Comparison of ENCODE assay signal across 26 cellular contexts in genomic region chr4:2387205-2387604, GRCh38. TPM values are rescaled to one million over a fixed set of nuclear protein-coding genes. Genes with fewer than 3 reads are reported as not detected.
A peak's percentile ranks its signal among the peaks of the same experiment; 100 is the strongest.
DNase-seq lines count a peak whose midpoint lies in the region; ATAC-seq, FAIRE-seq and TF ChIP-seq lines count a peak whose summit lies in the region.
"Had no signal": no experiment of that assay in that cellular context is flagged by ENCODE, and none has a peak within 500 bp of the region (broad histone marks: within the 10 kb centered on the region; RNA-seq: fewer than 3 reads in every experiment).

No MANE protein-coding gene starts in this region.

- H4K5ac ChIP-seq in H9 (ENCODE audit: insufficient read length, low read depth, low read length) = no peak overlapping the region
- no peak overlapping the region for H4K5ac ChIP-seq in IMR-90 (ENCODE audit: low read depth, low read length)
- H4K5ac ChIP-seq in H1 (ENCODE audit: insufficient read length, low read depth, low read length) = no peak overlapping the region

- no peaks in the 10 kb centered on the region for H3K36me3 ChIP-seq in IMR-90 (ENCODE audit: control insufficient read depth, insufficient read depth, low read length)
- no peaks in the 10 kb centered on the region for H3K36me3 ChIP-seq in H1 (ENCODE audit: control insufficient read depth in 2 of 4, insufficient read depth in 4 of 4, low read length in 3 of 4)
- no peaks in the 10 kb centered on the region for H3K36me3 ChIP-seq in testis (ENCODE audit: low read depth, missing control alignments)
- no peaks in the 10 kb centered on the region for H3K36me3 ChIP-seq in neural progenitor cell
- H3K36me3 ChIP-seq: BE2C; BLaER1 treated with 17β-estradiol and CSF1 and Interleukin-3, amounts not matched to agents 10 nM and 100 nM; HAP-1 had no signal

- H2BK5ac ChIP-seq in H9 (ENCODE audit: insufficient read length, low read length) (no peak overlapping the region), IMR-90 (ENCODE audit: low read depth, low read length, poor library complexity, severe bottlenecking) (no peak overlapping the region), H1 (ENCODE audit: low read depth, low read length) (no peak overlapping the region)

- H3K4me3 Mint-ChIP-seq in H9 (no peak overlapping the region), neural progenitor cell (no peak overlapping the region)
- H3K4me3 Mint-ChIP-seq: CD14-positive monocyte; CD4-positive, alpha-beta T cell had no signal

- CTCF ChIA-PET in IMR-90 (lab: Yijun Ruan, JAX) (interaction anchor here (1.6 kb wide), 1 partner anchor 26 kb away, joined by 3 read pairs; no protein-coding TSS in a partner anchor), H1 (lab: Charles Lee; ENCODE audit: partially characterized antibody) (interaction anchor here (0.5 to 3.9 kb wide), 6 partner anchors 12 to 55 kb away, joined by 3 to 13 read pairs (median 4); no protein-coding TSS in a partner anchor)

- no CpG with 5 or more reads among the region's 17 CpGs for WGBS in H9 (ENCODE audit: extremely low coverage, insufficient read length, low lambda C conversion rate)
- WGBS in IMR-90 (ENCODE audit: extremely low coverage in 2 of 2, insufficient read length in 1 of 2), 2 experiments = 87% methylated on average over 3 of the region's 17 CpGs; no CpG with 5 or more reads in 1 of the 2 experiments
- 96% methylated on average over 15 of the region's 17 CpGs; no CpG with 5 or more reads in 1 of the 2 experiments for WGBS in H1 (ENCODE audit: extremely low coverage in 1 of 2, insufficient coverage in 1 of 2, insufficient read length in 1 of 2, insufficient replicate concordance in 2 of 2, low coverage in 1 of 2, low lambda C conversion rate in 2 of 2, missing lambda C conversion rate in 1 of 2), 2 experiments
- WGBS in testis, 2 donors = 67 to 84% methylated on average over 1 to 17 of the region's 17 CpGs

- H4K8ac ChIP-seq in H9 (replicated peaks; ENCODE audit: insufficient read length, low read depth, low read length) = no peak overlapping the region
- H4K8ac ChIP-seq in IMR-90 (ENCODE audit: low read depth in 2 of 2, low read length in 2 of 2) = no peak overlapping the region
- H4K8ac ChIP-seq in H1 (ENCODE audit: extremely low read depth, insufficient read depth, low read length) = no peak overlapping the region; the same call in 1 of the 2 replicates

- H2BK15ac ChIP-seq in H9 (ENCODE audit: low read depth, low read length) (0 out of 2 replicates have a peak overlapping the region, but pooled peaks have one; percentile 9), IMR-90 (ENCODE audit: low read depth, low read length) (no peak overlapping the region), H1 (ENCODE audit: low read length) (no peak overlapping the region)

- no peak overlapping the region for H4K91ac ChIP-seq in H9 (ENCODE audit: insufficient read length, low read depth, low read length)
- no peak overlapping the region for H4K91ac ChIP-seq in IMR-90 (ENCODE audit: insufficient read depth, low read depth, low read length)
- H4K91ac ChIP-seq in H1 (replicated peaks; ENCODE audit: insufficient read length, low read length) = no peak overlapping the region

- no peaks in the 10 kb centered on the region for H3K23me2 ChIP-seq in H9 (ENCODE audit: insufficient read length, low read depth, low read length, poor library complexity, severe bottlenecking)
- peaks cover 2% of the 10 kb centered on the region; the same call in 1 of the 2 replicates for H3K23me2 ChIP-seq in H1 (ENCODE audit: low read depth, low read length)

- ATAC-seq in IMR-90 (ENCODE audit: low read depth) (no peak), HG03469 (IDR thresholded peaks at IDR 0.05; ENCODE audit: unreplicated experiment) (no peak)
- ATAC-seq: A549, GM12878 had no signal

- H3K27ac ChIP-seq in H9 (ENCODE audit: insufficient read length, low read depth, low read length) (no peak overlapping the region), IMR-90 (ENCODE audit: insufficient read depth, low read length) (no peak overlapping the region), H1 (ENCODE audit: low read depth, low read length) (no peak overlapping the region), testis (no peak overlapping the region), neural progenitor cell (no peak overlapping the region)
- H3K27ac ChIP-seq: A549; BLaER1 treated with 17β-estradiol and CSF1 and Interleukin-3, amounts not matched to agents 10 nM and 100 nM; GM23248 had no signal

- no peaks in the 10 kb centered on the region for H3K9me1 ChIP-seq in IMR-90 (ENCODE audit: insufficient read depth, low read length)

- no TSS peak for BruUV-seq in IMR-90 (replicated peaks; lab: Mats Ljungman, UMichigan)

- H3K4ac ChIP-seq in H9 (ENCODE audit: low read depth, low read length) = no peak overlapping the region
- H3K4ac ChIP-seq in IMR-90 (ENCODE audit: low read depth, low read length) = no peak overlapping the region
- H3K4ac ChIP-seq in H1 (replicated peaks; ENCODE audit: insufficient read length, low read depth, low read length) = no peak overlapping the region

- peaks cover 16% of the 10 kb centered on the region for H3K27me3 Mint-ChIP-seq in H9 (ENCODE audit: low read depth)
- peaks cover 12% of the 10 kb centered on the region for H3K27me3 Mint-ChIP-seq in neural progenitor cell (ENCODE audit: insufficient read depth, low read depth)

- H2AK5ac ChIP-seq in H9 (ENCODE audit: insufficient read length, low read length) (no peak overlapping the region), IMR-90 (ENCODE audit: low read depth, low read length) (no peak overlapping the region), H1 (ENCODE audit: low read depth, low read length) (no peak overlapping the region)

- H3K14ac ChIP-seq in H9 (ENCODE audit: insufficient read depth, low read length) (no peak overlapping the region; the same call in 1 of the 2 replicates), IMR-90 (replicated peaks; ENCODE audit: low read depth, low read length) (no peak overlapping the region), H1 (ENCODE audit: insufficient read length) (no peak overlapping the region)

- no peaks in the 10 kb centered on the region for H3K79me1 ChIP-seq in H9 (ENCODE audit: insufficient read depth, low read depth, low read length, poor library complexity, severe bottlenecking)
- no peaks in the 10 kb centered on the region for H3K79me1 ChIP-seq in IMR-90 (ENCODE audit: low read depth in 1 of 2, low read length in 2 of 2)
- no peaks in the 10 kb centered on the region; the same call in 1 of the 2 replicates for H3K79me1 ChIP-seq in H1 (ENCODE audit: low read depth, low read length)

- TF ChIP-seq POLR2A in IMR-90 (IDR thresholded peaks at IDR 0.05; ENCODE audit: low read depth, low read length) (no peak), H1 (IDR thresholded peaks at IDR 0.05; ENCODE audit: control extremely low read depth in 1 of 2, low read depth in 2 of 2, low read length in 2 of 2) (no peak), testis (IDR thresholded peaks at IDR 0.05) (no peak)

- H3K4me3 ChIP-seq in IMR-90 (ENCODE audit: insufficient read depth, low read depth, low read length) (no peak overlapping the region), H1 (ENCODE audit: extremely low read depth in 1 of 4, insufficient read depth in 2 of 4, low read depth in 3 of 4, low read length in 4 of 4) (no peak overlapping the region), testis (peak overlapping the region in 1 of 2 donors; percentile 50), neural progenitor cell (no peak overlapping the region)
- H3K4me3 ChIP-seq: A549; BLaER1 treated with 17β-estradiol and CSF1 and Interleukin-3, amounts not matched to agents 10 nM and 100 nM; GM12878; GM23248; HAP-1 had no signal

- H3K23ac ChIP-seq in H9 (ENCODE audit: insufficient read length, low read depth, low read length) = no peak overlapping the region
- H3K23ac ChIP-seq in IMR-90 (ENCODE audit: low read depth, low read length) = no peak overlapping the region
- no peak overlapping the region for H3K23ac ChIP-seq in H1 (ENCODE audit: insufficient read length)

- DNase-seq in H9 (no peak), IMR-90 (no peak), H1 (ENCODE audit: low read depth in 1 of 2, low spot score in 2 of 2) (no peak), testis (peak; percentile 68), iPS-NIHi7 (ENCODE audit: extremely low spot score) (no peak), neural progenitor cell (ENCODE audit: low spot score) (no peak)
- DNase-seq: 8988T; ACHN; AML-193; BE2C; CD4-positive, alpha-beta T cell; CD8-positive, alpha-beta memory T cell; DMS 273 treated with DMSO at 0.1 percent for 48 hours; DMS79; EL; GDM1; GM23248 had no signal

- TF ChIP-seq CTCF in H9 (conservative IDR thresholded peaks at IDR 0.05) (no peak), IMR-90 (conservative IDR thresholded peaks at IDR 0.05; ENCODE audit: low read depth, low read length) (no peak), H1 (IDR thresholded peaks at IDR 0.05; ENCODE audit: control extremely low read depth in 1 of 3, insufficient read depth in 1 of 3, low read depth in 1 of 3, low read length in 3 of 3) (no peak), testis (IDR thresholded peaks at IDR 0.05) (no peak), neural progenitor cell (IDR thresholded peaks at IDR 0.05) (no peak)

- FAIRE-seq in H1 (lab: Jason Lieb, UNC) = no peak
- FAIRE-seq: A549, D721Med, GM12878, GM19239 had no signal

- TF ChIP-seq RAD21 in IMR-90 (IDR thresholded peaks at IDR 0.05; ENCODE audit: low read length) = no peak
- no peak for TF ChIP-seq RAD21 in H1 (IDR thresholded peaks at IDR 0.05 in 1 of 2, conservative IDR thresholded peaks at IDR 0.05 in 1 of 2; ENCODE audit: low read depth in 2 of 2, low read length in 2 of 2)

- peaks cover 12% of the 10 kb centered on the region for H3F3A ChIP-seq in neural progenitor cell (ENCODE audit: low read depth)

- H4K20me1 ChIP-seq in H9 (ENCODE audit: control insufficient read depth, insufficient read depth, insufficient read length) (peaks cover 2% of the 10 kb centered on the region), IMR-90 (ENCODE audit: insufficient read depth, low read length) (no peaks in the 10 kb centered on the region), H1 (replicated peaks in 1 of 2; ENCODE audit: control insufficient read depth in 1 of 2, insufficient read depth in 2 of 2, low read length in 2 of 2) (no peaks in the 10 kb centered on the region), neural progenitor cell (ENCODE audit: low read depth) (no peaks in the 10 kb centered on the region)

- H3K79me2 ChIP-seq in H9 (ENCODE audit: insufficient read depth, low read length) (no peaks in the 10 kb centered on the region), H1 (ENCODE audit: control insufficient read depth in 1 of 2, insufficient read depth in 2 of 2, low read length in 2 of 2) (no peaks in the 10 kb centered on the region), neural progenitor cell (ENCODE audit: low read depth) (no peaks in the 10 kb centered on the region)

- no peak overlapping the region for H2AK9ac ChIP-seq in IMR-90 (replicated peaks; ENCODE audit: low read depth, low read length, poor library complexity)

- H3K36me3 Mint-ChIP-seq in H9 (ENCODE audit: insufficient read depth in 1 of 3, low read depth in 3 of 3) (no peaks in the 10 kb centered on the region; a peak in 1 of 7 replicates), neural progenitor cell (no peaks in the 10 kb centered on the region)

- in situ Hi-C loops in IMR-90 (cut with MboI; ENCODE audit: low sequenced_read_pairs) = no loop called here

- H3K4me2 ChIP-seq in H9 (ENCODE audit: insufficient read depth, insufficient read length, low read length) (no peak overlapping the region), IMR-90 (ENCODE audit: low read depth, low read length) (no peak overlapping the region), H1 (ENCODE audit: insufficient read depth in 1 of 2, low read depth in 2 of 2, low read length in 2 of 2) (no peak overlapping the region), neural progenitor cell (no peak overlapping the region)
- H3K4me2 ChIP-seq: A549; BLaER1 treated with 17β-estradiol and CSF1 and Interleukin-3, amounts not matched to agents 10 nM and 100 nM had no signal

- H2AFZ ChIP-seq in H9 (ENCODE audit: low read length) (no peak overlapping the region), IMR-90 (replicated peaks; ENCODE audit: low read length, poor library complexity) (no peak overlapping the region), H1 (ENCODE audit: low read length) (no peak overlapping the region), neural progenitor cell (replicated peaks) (no peak overlapping the region)
- H2AFZ ChIP-seq: GM23248 had no signal

- no peak overlapping the region for H3K18ac ChIP-seq in H9 (ENCODE audit: insufficient read length, low read depth, low read length)
- no peak overlapping the region for H3K18ac ChIP-seq in IMR-90 (ENCODE audit: low read depth, low read length)
- no peak overlapping the region for H3K18ac ChIP-seq in H1 (ENCODE audit: extremely low read depth, low read length)

- H2BK20ac ChIP-seq in H9 (ENCODE audit: low read depth, low read length, poor library complexity, severe bottlenecking) (no peak overlapping the region), IMR-90 (ENCODE audit: low read depth, low read length) (no peak overlapping the region), H1 (ENCODE audit: low read length) (no peak overlapping the region)

- POLR2A ChIA-PET in IMR-90 (lab: Charles Lee; ENCODE audit: unreplicated experiment) = no interaction called here
- POLR2A ChIA-PET in H1 (lab: Charles Lee; ENCODE audit: partially characterized antibody) = no interaction called here

- no peak overlapping the region for H3K27ac Mint-ChIP-seq in H9
- H3K27ac Mint-ChIP-seq in neural progenitor cell = no peak overlapping the region
- H3K27ac Mint-ChIP-seq: CD14-positive monocyte; CD4-positive, alpha-beta T cell had no signal

- H3K9ac ChIP-seq in H9 (ENCODE audit: extremely low read depth, insufficient read length, low read length) = no peak overlapping the region
- no peak overlapping the region for H3K9ac ChIP-seq in IMR-90 (ENCODE audit: low read depth, low read length)
- no peak overlapping the region for H3K9ac ChIP-seq in H1 (replicated peaks in 1 of 4; ENCODE audit: extremely low read depth in 1 of 4, low read depth in 3 of 4, low read length in 3 of 4)
- H3K9ac ChIP-seq in neural progenitor cell = no peak overlapping the region
- H3K9ac ChIP-seq: BLaER1 treated with 17β-estradiol and CSF1 and Interleukin-3, amounts not matched to agents 10 nM and 100 nM; GM23248 had no signal

- H3K4me1 Mint-ChIP-seq in H9 (peaks cover 32 to 35% of the 10 kb centered on the region in 2 experiments), neural progenitor cell (peaks cover 42% of the 10 kb centered on the region)

- H3K4me1 ChIP-seq in H9 (ENCODE audit: insufficient read depth, low read length) (0 out of 2 replicates have a peak, but pooled peaks cover 4% of the 10 kb centered on the region), IMR-90 (ENCODE audit: control insufficient read depth, insufficient read depth, low read length) (no peaks in the 10 kb centered on the region; the same call in 1 of the 2 replicates), H1 (replicated peaks in 1 of 4; ENCODE audit: control insufficient read depth in 3 of 4, insufficient read depth in 4 of 4, low read length in 3 of 4) (peaks cover 0 to 18% (median 4%) of the 10 kb centered on the region in 4 experiments; a peak in 4 of 7 replicates), testis (peaks cover 9% of the 10 kb centered on the region), neural progenitor cell (peaks cover 30% of the 10 kb centered on the region)
- H3K4me1 ChIP-seq: A549, BE2C, HAP-1 had no signal

- no peak for TF ChIP-seq EP300 in H1 (IDR thresholded peaks at IDR 0.05; ENCODE audit: borderline replicate concordance in 1 of 2, low read depth in 2 of 2, low read length in 2 of 2)

- no peak overlapping the region for H3T11ph ChIP-seq in H9 (ENCODE audit: low read length)

- dilution Hi-C loops in IMR-90 (cut with HindIII; ENCODE audit: low sequenced_read_pairs, unreplicated experiment) = no loop called here

- H3K56ac ChIP-seq in H9 (ENCODE audit: insufficient read length, low read depth, low read length) (no peak overlapping the region), IMR-90 (ENCODE audit: extremely low read depth, insufficient read depth, low read length) (no peak overlapping the region), H1 (replicated peaks; ENCODE audit: insufficient read length, low read depth, low read length) (no peak overlapping the region)

- no peak overlapping the region for H2BK120ac ChIP-seq in H9 (ENCODE audit: low read depth, low read length, poor library complexity, severe bottlenecking)
- no peak overlapping the region for H2BK120ac ChIP-seq in IMR-90 (ENCODE audit: low read depth, low read length)
- no peak overlapping the region for H2BK120ac ChIP-seq in H1 (replicated peaks; ENCODE audit: low read depth, low read length)

- H3K9me3 Mint-ChIP-seq in H9 (no peaks in the 10 kb centered on the region; a peak in 1 of 5 replicates), neural progenitor cell (peaks cover 2% of the 10 kb centered on the region)
- H3K9me3 Mint-ChIP-seq: CD4-positive, alpha-beta T cell; CD8-positive, alpha-beta memory T cell had no signal

- no peaks in the 10 kb centered on the region for H3K27me3 ChIP-seq in H9 (ENCODE audit: insufficient read depth, low read length)
- H3K27me3 ChIP-seq in IMR-90 (ENCODE audit: control insufficient read depth, insufficient read depth, low read length) = peaks cover 61% of the 10 kb centered on the region
- no peaks in the 10 kb centered on the region for H3K27me3 ChIP-seq in H1 (replicated peaks in 1 of 4; ENCODE audit: control insufficient read depth in 3 of 4, extremely low read depth in 1 of 4, insufficient read depth in 3 of 4, low read length in 3 of 4)
- no peaks in the 10 kb centered on the region for H3K27me3 ChIP-seq in testis
- peaks cover 9% of the 10 kb centered on the region for H3K27me3 ChIP-seq in neural progenitor cell
- H3K27me3 ChIP-seq: BE2C had no signal

- H2BK12ac ChIP-seq in H9 (ENCODE audit: insufficient read length, low read depth, low read length) = no peak overlapping the region
- no peak overlapping the region for H2BK12ac ChIP-seq in H1 (ENCODE audit: low read depth, low read length)

- intact Hi-C loops in IMR-90 (cut with micrococcal nuclease) (no loop called here), testis (cut with DNase I; ENCODE audit: low total_unique reads) (no loop called here)

- H3K9me3 ChIP-seq in H9 (ENCODE audit: control insufficient read depth, low read depth, low read length) = no peaks in the 10 kb centered on the region
- no peaks in the 10 kb centered on the region for H3K9me3 ChIP-seq in IMR-90 (ENCODE audit: control insufficient read depth, insufficient read depth, low read length)
- no peaks in the 10 kb centered on the region for H3K9me3 ChIP-seq in H1 (ENCODE audit: insufficient read depth in 2 of 2, low read depth in 1 of 2, low read length in 1 of 2)
- H3K9me3 ChIP-seq in testis = no peaks in the 10 kb centered on the region
- no peaks in the 10 kb centered on the region for H3K9me3 ChIP-seq in neural progenitor cell (ENCODE audit: low read depth)
- H3K9me3 ChIP-seq: A549, BE2C, HAP-1 had no signal

RNA-seq across cellular contexts. Expression of gene ZFYVE28, which starts 31.2 kb away (rescaled TPM):
- total RNA-seq in H9 (2021) (0.98 and 1.2 TPM in 2 replicates), IMR-90 (2012; rRNA removed) (0.36 and 0.56 TPM in 2 replicates), testis (10 to 100 TPM; 40.5 to 55.3 TPM), neural progenitor cell (ENCODE audit: low replicate concordance) (0.39 and 0.93 TPM in 2 replicates)
- polyA plus RNA-seq in IMR-90 (2012; rRNA removed) (1.2 and 1.4 TPM in 2 replicates), H1 (2011; rRNA removed) (1.7 and 3.1 TPM in 2 replicates), testis (ENCODE audit: insufficient read depth, low read depth, low replicate concordance) (14.7 TPM)
- 0.14 and 0.92 TPM in 2 replicates for polyA plus RNA-seq in IMR-90 (2012; cell fraction: cytosol; rRNA removed)
- 2.8 and 3.8 TPM in 2 replicates for polyA plus RNA-seq in IMR-90 (2012; cell fraction: nucleus; rRNA removed; ENCODE audit: low replicate concordance)
- total RNA-seq in H1 (2021; fragmentation: NEBNext Ultra II Directional; extraction: Animal tissue kit (Norgen Biotek cat#: 25700)) = 3.9 and 4.9 TPM in 2 replicates
- 2.3 TPM for polyA plus RNA-seq in H1 (2011; cell fraction: cytosol; rRNA removed)
- 9.8 TPM for polyA plus RNA-seq in H1 (2011; cell fraction: nucleus; rRNA removed)
- 1.5 to 2.1 TPM (median 1.9 TPM) in 4 replicates for polyA plus RNA-seq in H1 (2012, experiment 1 of 2)
- polyA plus RNA-seq in H1 (2012, experiment 2 of 2) = 2.0 TPM
- polyA plus RNA-seq in H1 (2013, experiment 1 of 2) = 3.7 TPM
- 3.2 TPM for polyA plus RNA-seq in H1 (2013, experiment 2 of 2)
- 1.7 and 2.4 TPM in 2 replicates for polyA minus RNA-seq in H1 (2011; rRNA and poly(A)+ RNA removed)
- 2.5 TPM for polyA minus RNA-seq in H1 (2011; cell fraction: cytosol; rRNA and poly(A)+ RNA removed)
- 5.8 TPM for polyA minus RNA-seq in H1 (2011; cell fraction: nucleus; rRNA and poly(A)+ RNA removed)

RNA-seq across cellular contexts. Expression of gene CFAP99, which starts 31.6 kb away (rescaled TPM):
- total RNA-seq in H9 (2021) = 0.13 and 0.35 TPM in 2 replicates
- total RNA-seq in IMR-90 (2012; rRNA removed) = not detected in 2 replicates
- polyA plus RNA-seq in IMR-90 (2012; rRNA removed) = not detected in 2 replicates
- polyA plus RNA-seq in IMR-90 (2012; cell fraction: cytosol; rRNA removed) = not detected in 2 replicates
- polyA plus RNA-seq in IMR-90 (2012; cell fraction: nucleus; rRNA removed; ENCODE audit: low replicate concordance) = not detected in 2 replicates
- not detected in 2 replicates for total RNA-seq in H1 (2021; fragmentation: NEBNext Ultra II Directional; extraction: Animal tissue kit (Norgen Biotek cat#: 25700))
- polyA plus RNA-seq in H1 (2011; rRNA removed) = 0.09 TPM in 1 of 2 replicates, not detected in the other
- polyA plus RNA-seq in H1 (2011; cell fraction: cytosol; rRNA removed) = 0.36 TPM
- polyA plus RNA-seq in H1 (2011; cell fraction: nucleus; rRNA removed) = 0.90 TPM
- 0.25 TPM in 1 of 4 replicates, not detected in the others for polyA plus RNA-seq in H1 (2012, experiment 1 of 2)
- polyA plus RNA-seq in H1 (2012, experiment 2 of 2) = not detected
- polyA plus RNA-seq in H1 (2013, experiment 1 of 2) = 0.12 TPM
- polyA plus RNA-seq in H1 (2013, experiment 2 of 2) = 0.13 TPM
- polyA minus RNA-seq in H1 (2011; rRNA and poly(A)+ RNA removed) = not detected in 2 replicates
- not detected for polyA minus RNA-seq in H1 (2011; cell fraction: cytosol; rRNA and poly(A)+ RNA removed)
- polyA minus RNA-seq in H1 (2011; cell fraction: nucleus; rRNA and poly(A)+ RNA removed) = not detected
- 10 to 100 TPM; 30.5 to 41.2 TPM for total RNA-seq in testis
- 40.1 TPM for polyA plus RNA-seq in testis (ENCODE audit: insufficient read depth, low read depth, low replicate concordance)
- total RNA-seq in neural progenitor cell (ENCODE audit: low replicate concordance) = not detected in 2 replicates
- total RNA-seq: GM12878, GM23248, H4 had no signal
- polyA plus RNA-seq: CD8-positive, alpha-beta memory T cell; GM12878; GM23248 had no signal

Comparison
In these comparisons a context has a peak if more than half of its experiments do, and no peak if none do; other contexts are left out.
1. RNA of gene CFAP99, which starts 31.6 kb away (total RNA-seq): 30.5 to 41.2 TPM in testis; 0.13 to 0.35 TPM in H9, not detected in H1, not detected in IMR-90 and not detected in neural progenitor cell; every median in the first group is over 10 times any median in the second.